In the genomic region with DNA sequence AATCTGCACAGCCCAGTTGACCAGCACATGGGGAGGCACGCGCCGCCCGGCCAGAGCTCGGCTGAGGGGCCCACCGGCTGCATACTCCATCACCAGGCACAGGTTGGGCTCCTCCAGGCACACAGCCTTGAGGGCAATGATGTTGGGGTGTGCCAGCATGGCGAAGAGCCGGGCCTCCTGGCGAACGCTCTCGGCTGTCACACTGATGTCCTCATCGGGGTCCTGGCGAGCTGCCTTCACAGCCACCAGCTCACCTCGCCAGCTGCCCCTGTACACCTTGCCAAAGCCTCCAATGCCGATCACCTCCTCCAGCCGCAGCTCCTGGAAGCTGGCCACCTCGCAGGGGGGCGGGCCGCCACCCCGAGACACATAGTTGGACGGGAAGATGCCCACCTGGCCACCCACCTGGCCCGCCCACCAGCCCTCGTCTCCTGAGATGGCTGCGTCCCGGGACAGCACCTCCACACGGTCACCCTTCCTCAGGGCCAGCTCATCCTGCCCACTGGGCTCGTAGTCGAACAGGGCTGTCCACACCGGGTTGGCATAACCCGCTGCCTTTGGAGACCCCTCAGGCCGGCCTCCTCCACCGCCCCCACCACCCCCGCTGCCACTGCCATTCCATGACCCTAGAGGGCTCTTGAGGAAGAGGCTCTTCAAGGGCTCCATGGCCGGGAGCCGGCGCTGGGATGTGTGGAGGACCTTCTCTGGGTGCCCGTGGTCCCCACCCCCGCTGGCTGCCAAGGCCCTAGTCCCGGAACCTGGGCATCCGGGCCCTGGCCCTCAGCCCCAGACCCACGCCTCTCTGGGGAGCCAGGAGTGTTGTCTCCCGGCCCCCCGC, we compare ENCODE assay signal across 6 cellular contexts. TPM values are rescaled to one million over a fixed set of nuclear protein-coding genes. Genes with fewer than 3 reads are reported as not detected.
DNase-seq lines count a peak whose midpoint lies in the region; ATAC-seq, FAIRE-seq and TF ChIP-seq lines count a peak whose summit lies in the region.

No MANE protein-coding gene starts in this region.

- no peaks in the 10 kb centered on the region for H3K9me3 Mint-ChIP-seq in neural progenitor cell

- no peak for ATAC-seq in GM21786 (IDR thresholded peaks at IDR 0.05; ENCODE audit: unreplicated experiment)
- ATAC-seq in HG02973 (IDR thresholded peaks at IDR 0.05; ENCODE audit: unreplicated experiment) = no peak

- no peak for FAIRE-seq in bronchial epithelial cell (lab: Jason Lieb, UNC)

- H2AFZ ChIP-seq in Karpas-422 (ENCODE audit: low read length) (no peak overlapping the region), neural progenitor cell (replicated peaks) (no peak overlapping the region)

- H3K4me2 ChIP-seq in Karpas-422 (ENCODE audit: low read depth, low read length, poor library complexity, severe bottlenecking) (peak overlapping the region; percentile 86), neural progenitor cell (peak overlapping the region; percentile 75)

- peaks cover 60% of the 10 kb centered on the region for H3K79me2 ChIP-seq in Karpas-422 (ENCODE audit: low read length)
- H3K79me2 ChIP-seq in neural progenitor cell (ENCODE audit: low read depth) = peaks cover 46% of the 10 kb centered on the region

- peak; percentile 57 for DNase-seq in Karpas-422
- DNase-seq in bronchial epithelial cell (ENCODE audit: low read depth) = no peak
- DNase-seq in neural progenitor cell (ENCODE audit: low spot score) = peak; percentile 45
- DNase-seq in stimulated activated CD4-positive, alpha-beta T cell treated with anti-CD3 and anti-CD28 coated beads, Interleukin-4, amount 100 ng/mL, for 24 hours = no peak

- H3K9me3 ChIP-seq in Karpas-422 (ENCODE audit: low read length) (no peaks in the 10 kb centered on the region), neural progenitor cell (ENCODE audit: low read depth) (no peaks in the 10 kb centered on the region)

- H4K20me1 ChIP-seq in Karpas-422 (ENCODE audit: insufficient read depth, low read depth, low read length) (peaks cover 21% of the 10 kb centered on the region), neural progenitor cell (ENCODE audit: low read depth) (peaks cover 50% of the 10 kb centered on the region)

- H3K4me1 ChIP-seq in Karpas-422 (ENCODE audit: low read length) = peaks cover 36% of the 10 kb centered on the region
- peaks cover 19% of the 10 kb centered on the region for H3K4me1 ChIP-seq in neural progenitor cell

- no peak overlapping the region for H3K27ac Mint-ChIP-seq in neural progenitor cell

- H3K36me3 Mint-ChIP-seq in neural progenitor cell = peaks cover 12% of the 10 kb centered on the region

- H3K4me1 Mint-ChIP-seq in neural progenitor cell = peaks cover 41% of the 10 kb centered on the region

- H3K27me3 Mint-ChIP-seq in neural progenitor cell (ENCODE audit: insufficient read depth, low read depth) = peaks cover 9% of the 10 kb centered on the region

- H3K4me3 ChIP-seq in Karpas-422 (ENCODE audit: low read length) = peak overlapping the region; percentile 92
- H3K4me3 ChIP-seq in bronchial epithelial cell (ENCODE audit: low read depth, low read length) = peak overlapping the region; percentile 55
- peak overlapping the region; percentile 80 for H3K4me3 ChIP-seq in neural progenitor cell

- TF ChIP-seq CTCF in bronchial epithelial cell (IDR thresholded peaks at IDR 0.05; ENCODE audit: insufficient read depth, low read length, severe bottlenecking) (no peak), neural progenitor cell (IDR thresholded peaks at IDR 0.05) (no peak)

- peaks cover 22% of the 10 kb centered on the region for H3F3A ChIP-seq in neural progenitor cell (ENCODE audit: low read depth)

- peak overlapping the region; percentile 81 for H3K4me3 Mint-ChIP-seq in neural progenitor cell

- H3K27ac ChIP-seq in Karpas-422 (ENCODE audit: low read length) (peak overlapping the region; percentile 82), neural progenitor cell (no peak overlapping the region)

- H3K27me3 ChIP-seq in Karpas-422 (ENCODE audit: low read length) (no peaks in the 10 kb centered on the region), bronchial epithelial cell (ENCODE audit: control insufficient read depth, insufficient read depth, low read length) (no peaks in the 10 kb centered on the region), neural progenitor cell (no peaks in the 10 kb centered on the region)

- peak overlapping the region; percentile 80 for H3K9ac ChIP-seq in Karpas-422 (ENCODE audit: low read length)
- H3K9ac ChIP-seq in neural progenitor cell = peak overlapping the region; percentile 61

- no peaks in the 10 kb centered on the region for H3K9me2 ChIP-seq in Karpas-422 (replicated peaks; ENCODE audit: insufficient read depth, low read length)

- H3K36me3 ChIP-seq in Karpas-422 (ENCODE audit: insufficient read depth, low read length) (0 out of 2 replicates have a peak, but pooled peaks cover 3% of the 10 kb centered on the region), bronchial epithelial cell (ENCODE audit: control insufficient read depth, insufficient read depth, low read length) (peaks cover 12% of the 10 kb centered on the region), neural progenitor cell (no peaks in the 10 kb centered on the region)

RNA-seq across cellular contexts. Expression of a gene that starts 0.7 kb away (rescaled TPM):
- 11.8 and 28.0 TPM in 2 replicates for total RNA-seq in Karpas-422 (2014; rRNA removed; shearing (Covaris generic); ENCODE audit: low replicate concordance)
- total RNA-seq in bronchial epithelial cell (11.1 and 18.6 TPM in 2 replicates), neural progenitor cell (ENCODE audit: low replicate concordance) (9.9 and 42.0 TPM in 2 replicates)

RNA-seq across cellular contexts. Expression of a gene that starts 2.3 kb away (rescaled TPM):
- 20.4 and 28.5 TPM in 2 replicates for total RNA-seq in Karpas-422 (2014; rRNA removed; shearing (Covaris generic); ENCODE audit: low replicate concordance)
- total RNA-seq in bronchial epithelial cell = 5.3 and 10.2 TPM in 2 replicates
- 6.6 and 19.3 TPM in 2 replicates for total RNA-seq in neural progenitor cell (ENCODE audit: low replicate concordance)

RNA-seq across cellular contexts. Expression of a gene that starts 17.7 kb away (rescaled TPM):
- total RNA-seq in Karpas-422 (2014; rRNA removed; shearing (Covaris generic); ENCODE audit: low replicate concordance) = 0.25 and 0.48 TPM in 2 replicates
- total RNA-seq in bronchial epithelial cell = 0.79 and 4.1 TPM in 2 replicates
- total RNA-seq in neural progenitor cell (ENCODE audit: low replicate concordance) = 0.34 TPM in 1 of 2 replicates, not detected in the other

RNA-seq across cellular contexts. Expression of a gene that starts 24.6 kb away (rescaled TPM):
- total RNA-seq in Karpas-422 (2014; rRNA removed; shearing (Covaris generic); ENCODE audit: low replicate concordance) = 74.6 and 123 TPM in 2 replicates
- total RNA-seq in bronchial epithelial cell = 11.1 and 15.1 TPM in 2 replicates
- 4.7 and 16.4 TPM in 2 replicates for total RNA-seq in neural progenitor cell (ENCODE audit: low replicate concordance)

RNA-seq across cellular contexts. Expression of a gene that starts 37.5 kb away (rescaled TPM):
- 19.9 and 75.1 TPM in 2 replicates for total RNA-seq in Karpas-422 (2014; rRNA removed; shearing (Covaris generic); ENCODE audit: low replicate concordance)
- total RNA-seq in bronchial epithelial cell = 31.6 and 62.0 TPM in 2 replicates
- 4.7 and 5.1 TPM in 2 replicates for total RNA-seq in neural progenitor cell (ENCODE audit: low replicate concordance)

Comparison
In these comparisons a context has a peak if more than half of its experiments do, and no peak if none do; other contexts are left out.
1. DNase-seq: peak in Karpas-422 (single experiment) and neural progenitor cell (single experiment); none in bronchial epithelial cell (single experiment) and stimulated activated CD4-positive, alpha-beta T cell treated with anti-CD3 and anti-CD28 coated beads, Interleukin-4, amount 100 ng/mL, for 24 hours (single experiment).
2. Peak in every context shown above with its lines, with median percentiles within 50 percentile points of each other: H3K4me3 ChIP-seq.